31 cellular contexts compared by ENCODE assay signal in the genomic region with DNA sequence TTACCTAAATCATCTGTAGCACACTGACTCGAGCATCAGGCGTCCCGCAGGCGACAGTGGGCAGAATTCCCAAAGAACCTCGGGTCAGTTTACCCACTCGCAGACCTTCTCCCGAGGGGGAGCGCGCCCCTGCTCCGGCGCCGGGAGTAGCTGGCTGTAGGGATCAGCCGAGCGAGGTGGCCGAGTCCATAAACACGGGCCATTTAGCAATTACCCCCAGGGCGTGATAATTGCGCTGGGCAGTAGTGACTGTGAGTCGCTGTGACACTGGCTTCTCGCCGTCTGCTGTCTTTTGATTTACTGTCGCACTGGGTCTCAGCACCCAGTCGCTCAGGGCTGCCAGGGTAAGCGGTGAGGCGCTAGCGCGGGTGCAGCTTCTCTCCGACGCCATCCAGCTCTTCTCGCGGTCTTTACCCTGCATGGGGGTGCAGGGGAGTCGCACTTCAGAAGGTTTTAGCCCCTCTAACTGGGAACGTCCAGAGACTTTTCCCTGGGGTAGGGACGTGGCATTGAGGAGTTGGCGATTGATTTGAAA. TPM values are rescaled to one million over a fixed set of nuclear protein-coding genes. Genes with fewer than 3 reads are reported as not detected.
DNase-seq lines count a peak whose midpoint lies in the region; ATAC-seq, FAIRE-seq and TF ChIP-seq lines count a peak whose summit lies in the region.
"Had no signal": no experiment of that assay in that cellular context is flagged by ENCODE, and none has a peak within 500 bp of the region (broad histone marks: within the 10 kb centered on the region; RNA-seq: fewer than 3 reads in every experiment).

No MANE protein-coding gene starts in this region.

- CTCF ChIA-PET in activated CD4-positive, alpha-beta T cell treated with anti-CD3 and anti-CD28 coated beads, Interleukin-2, amount 10 ng/mL, durations not matched to agents 7 days and 5 days (lab: Charles Lee) = no interaction called here
- CTCF ChIA-PET in endothelial cell of umbilical vein (lab: Charles Lee) = interaction anchor here (0.6 to 1.4 kb wide), 6 partner anchors 9 to 368 kb away, joined by 3 to 4 read pairs (median 3); no protein-coding TSS in a partner anchor

- H3K27me3 Mint-ChIP-seq in activated CD4-positive, alpha-beta T cell treated with anti-CD3 and anti-CD28 coated beads, Interleukin-2, amount 10 ng/mL, durations not matched to agents 7 days and 5 days = peaks cover 53% of the 10 kb centered on the region
- H3K27me3 Mint-ChIP-seq in neural progenitor cell (ENCODE audit: insufficient read depth, low read depth) = peaks cover 83% of the 10 kb centered on the region

- no peaks in the 10 kb centered on the region for H3K9me3 ChIP-seq in endothelial cell of umbilical vein (replicated peaks; ENCODE audit: control insufficient read depth, insufficient read depth, low read length)
- no peaks in the 10 kb centered on the region for H3K9me3 ChIP-seq in neural progenitor cell (ENCODE audit: low read depth)
- H3K9me3 ChIP-seq: upper lobe of right lung had no signal

- H3K9me3 Mint-ChIP-seq in activated CD4-positive, alpha-beta T cell treated with anti-CD3 and anti-CD28 coated beads, Interleukin-2, amount 10 ng/mL, durations not matched to agents 7 days and 5 days = peaks cover 4% of the 10 kb centered on the region
- H3K9me3 Mint-ChIP-seq in neural progenitor cell = peaks cover 16% of the 10 kb centered on the region

- dilution Hi-C loops in endothelial cell of umbilical vein (cut with MboI; ENCODE audit: extremely low pct_ligation_motif_present, low sequenced_read_pairs) = no loop called here

- peaks cover 2% of the 10 kb centered on the region for H3K4me1 Mint-ChIP-seq in activated CD4-positive, alpha-beta T cell treated with anti-CD3 and anti-CD28 coated beads, Interleukin-2, amount 10 ng/mL, durations not matched to agents 7 days and 5 days
- peaks cover 17% of the 10 kb centered on the region for H3K4me1 Mint-ChIP-seq in neural progenitor cell

- H3K4me1 ChIP-seq in endothelial cell of umbilical vein (ENCODE audit: control insufficient read depth, extremely low read depth, insufficient read depth, low read length) = peaks cover 15% of the 10 kb centered on the region
- H3K4me1 ChIP-seq in neural progenitor cell = no peaks in the 10 kb centered on the region

- H3K9me1 ChIP-seq in endothelial cell of umbilical vein (replicated peaks; ENCODE audit: control insufficient read depth, extremely low read depth, insufficient read depth, low read length) = no peaks in the 10 kb centered on the region

- POLR2A ChIA-PET in activated CD4-positive, alpha-beta T cell treated with anti-CD3 and anti-CD28 coated beads, Interleukin-2, amount 10 ng/mL, durations not matched to agents 7 days and 5 days (lab: Charles Lee) = no interaction called here
- POLR2A ChIA-PET in endothelial cell of umbilical vein (lab: Charles Lee) = no interaction called here

- peaks cover 61% of the 10 kb centered on the region in 2 experiments for H3K27me3 ChIP-seq in endothelial cell of umbilical vein (ENCODE audit: control insufficient read depth in 2 of 2, insufficient read depth in 2 of 2, low read length in 2 of 2)
- H3K27me3 ChIP-seq in neural progenitor cell = peaks cover 100% of the 10 kb centered on the region

- H3K79me2 ChIP-seq in endothelial cell of umbilical vein (ENCODE audit: control insufficient read depth, insufficient read depth, low read length) (no peaks in the 10 kb centered on the region), neural progenitor cell (ENCODE audit: low read depth) (no peaks in the 10 kb centered on the region)

- ATAC-seq in omental fat pad (ENCODE audit: low FRiP score) = no peak
- ATAC-seq: activated CD8-positive, alpha-beta memory T cell treated with anti-CD3 and anti-CD28 coated beads, Interleukin-2, amount 10 ng/mL, durations not matched to agents 7 days and 5 days; activated T-cell treated with anti-CD3 and anti-CD28 coated beads, Interleukin-2, amount 50 U/mL, for 4 hours; GM12878; PC-3; stimulated activated naive B cell treated with anti-CD40 and anti-IgM and Interleukin-4, amounts not matched to agents 10 μg/mL and 1 μg/mL and 100 μg/mL, for 72 hours had no signal

- intact Hi-C loops in endothelial cell of umbilical vein (cut with micrococcal nuclease) = no loop called here

- TF ChIP-seq CTCF in endothelial cell of umbilical vein (IDR thresholded peaks at IDR 0.05; ENCODE audit: extremely low read depth in 1 of 2, insufficient read depth in 1 of 2, low read depth in 1 of 2, low read length in 2 of 2) (no peak), neural progenitor cell (IDR thresholded peaks at IDR 0.05) (no peak), omental fat pad (IDR thresholded peaks at IDR 0.05) (no peak)

- H3K36me3 ChIP-seq in endothelial cell of umbilical vein (ENCODE audit: control insufficient read depth in 2 of 2, extremely low read depth in 1 of 2, insufficient read depth in 2 of 2, low read length in 2 of 2) = no peaks in the 10 kb centered on the region
- H3K36me3 ChIP-seq in neural progenitor cell = no peaks in the 10 kb centered on the region
- H3K36me3 ChIP-seq: upper lobe of right lung had no signal

- H3K36me3 Mint-ChIP-seq in activated CD4-positive, alpha-beta T cell treated with anti-CD3 and anti-CD28 coated beads, Interleukin-2, amount 10 ng/mL, durations not matched to agents 7 days and 5 days (ENCODE audit: low read depth) = no peaks in the 10 kb centered on the region
- no peaks in the 10 kb centered on the region for H3K36me3 Mint-ChIP-seq in neural progenitor cell
- H3K36me3 Mint-ChIP-seq: activated CD8-positive, alpha-beta memory T cell treated with anti-CD3 and anti-CD28 coated beads, Interleukin-2, amount 10 ng/mL, durations not matched to agents 7 days and 5 days; IgD-negative memory B cell had no signal

- no peak for TF ChIP-seq POLR2A in endothelial cell of umbilical vein (IDR thresholded peaks at IDR 0.05; ENCODE audit: low read depth, low read length)

- H4K20me1 ChIP-seq in endothelial cell of umbilical vein (replicated peaks; ENCODE audit: control insufficient read depth, extremely low read depth, insufficient read depth, low read length) (no peaks in the 10 kb centered on the region), neural progenitor cell (ENCODE audit: low read depth) (peaks cover 42% of the 10 kb centered on the region)

- FAIRE-seq in endothelial cell of umbilical vein (lab: Jason Lieb, UNC) (no peak), GM19239 (lab: Jason Lieb, UNC) (no peak)
- FAIRE-seq: bronchial epithelial cell, GM12878 had no signal

- H3K9ac ChIP-seq in endothelial cell of umbilical vein (replicated peaks; ENCODE audit: extremely low read depth, insufficient read depth, low read length) = no peak overlapping the region
- H3K9ac ChIP-seq in neural progenitor cell = no peak overlapping the region

- H3K4me3 ChIP-seq in endothelial cell of umbilical vein (replicated peaks in 1 of 3; ENCODE audit: insufficient read depth in 1 of 3, low read depth in 1 of 3, low read length in 3 of 3) (no peak overlapping the region), neural progenitor cell (no peak overlapping the region)
- H3K4me3 ChIP-seq: GM12878, SK-N-MC, skin epidermis, upper lobe of right lung had no signal

- H3K4me2 ChIP-seq in endothelial cell of umbilical vein (ENCODE audit: insufficient read depth, low read length) (no peak overlapping the region), neural progenitor cell (peak overlapping the region; percentile 8)

- BruUV-seq in endothelial cell of umbilical vein (replicated peaks; lab: Mats Ljungman, UMichigan) = no TSS peak

- no peak overlapping the region for H2AFZ ChIP-seq in endothelial cell of umbilical vein (ENCODE audit: low read depth, low read length)
- no peak overlapping the region for H2AFZ ChIP-seq in neural progenitor cell (replicated peaks)

- no peak for DNase-seq in activated CD4-positive, alpha-beta T cell treated with anti-CD3 and anti-CD28 coated beads, Interleukin-2, amount 10 ng/mL, durations not matched to agents 7 days and 5 days
- DNase-seq in activated CD4-positive, alpha-beta T cell treated with anti-CD3 and anti-CD28 coated beads for 4 hours = no peak
- DNase-seq in endothelial cell of umbilical vein (ENCODE audit: low read depth, low spot score) (no peak), neural progenitor cell (ENCODE audit: low spot score) (peak; percentile 44), omental fat pad (ENCODE audit: low spot score) (no peak), GM19239 (ENCODE audit: insufficient read length, low spot score) (no peak), NCI-H524 (lab: John Stamatoyannopoulos, UW) (no peak), epidermal melanocyte (ENCODE audit: insufficient read length, low spot score) (no peak)
- DNase-seq: activated B cell treated with CpG ODN at 0.5 μM for 24 hours; activated CD4-positive, alpha-beta T cell treated with anti-CD3 and anti-CD28 coated beads, Interleukin-2, amount 50 U/mL, for 4 hours; activated CD8-positive, alpha-beta memory T cell treated with anti-CD3 and anti-CD28 coated beads, Interleukin-2, amount 10 ng/mL, durations not matched to agents 7 days and 5 days; activated gamma-delta T cell; activated naive CD8-positive, alpha-beta T cell treated with anti-CD3 and anti-CD28 coated beads for 36 hours; activated T-cell treated with anti-CD3 and anti-CD28 coated beads, Interleukin-2, amount 50 U/mL, for 4 hours; anterior cingulate cortex; HCEC 1CT; left ventricle myocardium superior; NCI-H187; NCI-H2171; NCI-H510A; occipital lobe; PC-3; stimulated activated naive B cell treated with anti-CD40 and anti-IgM and Interleukin-4, amounts not matched to agents 10 μg/mL and 1 μg/mL and 100 μg/mL, for 72 hours; substantia nigra; upper lobe of right lung had no signal

- H3K27ac ChIP-seq in endothelial cell of umbilical vein (ENCODE audit: insufficient read depth, low read depth, low read length) (no peak overlapping the region), neural progenitor cell (no peak overlapping the region)
- H3K27ac ChIP-seq: epithelial cell of prostate, SK-N-MC, skin epidermis, upper lobe of right lung had no signal

- H3K4me3 Mint-ChIP-seq in activated CD4-positive, alpha-beta T cell treated with anti-CD3 and anti-CD28 coated beads, Interleukin-2, amount 10 ng/mL, durations not matched to agents 7 days and 5 days = no peak overlapping the region
- no peak overlapping the region for H3K4me3 Mint-ChIP-seq in neural progenitor cell
- H3K4me3 Mint-ChIP-seq: activated B cell treated with CpG ODN at 0.5 μM for 24 hours; activated CD8-positive, alpha-beta memory T cell treated with anti-CD3 and anti-CD28 coated beads, Interleukin-2, amount 10 ng/mL, durations not matched to agents 7 days and 5 days; activated naive CD8-positive, alpha-beta T cell treated with anti-CD3 and anti-CD28 coated beads for 36 hours; activated T-cell treated with anti-CD3 and anti-CD28 coated beads, Interleukin-2, amount 50 U/mL, for 4 hours; IgD-negative memory B cell; stimulated activated naive B cell treated with anti-CD40 and anti-IgM and Interleukin-4, amounts not matched to agents 10 μg/mL and 1 μg/mL and 100 μg/mL, for 72 hours had no signal

- no peaks in the 10 kb centered on the region for H3F3A ChIP-seq in neural progenitor cell (ENCODE audit: low read depth)

- peak overlapping the region; percentile 50 for H3K27ac Mint-ChIP-seq in activated CD4-positive, alpha-beta T cell treated with anti-CD3 and anti-CD28 coated beads, Interleukin-2, amount 10 ng/mL, durations not matched to agents 7 days and 5 days
- H3K27ac Mint-ChIP-seq in neural progenitor cell = no peak overlapping the region
- H3K27ac Mint-ChIP-seq: activated B cell treated with CpG ODN at 0.5 μM for 24 hours; activated CD8-positive, alpha-beta memory T cell treated with anti-CD3 and anti-CD28 coated beads, Interleukin-2, amount 10 ng/mL, durations not matched to agents 7 days and 5 days; activated naive CD8-positive, alpha-beta T cell treated with anti-CD3 and anti-CD28 coated beads for 36 hours; IgD-negative memory B cell; stimulated activated naive B cell treated with anti-CD40 and anti-IgM and Interleukin-4, amounts not matched to agents 10 μg/mL and 1 μg/mL and 100 μg/mL, for 72 hours had no signal

RNA-seq across cellular contexts. Expression of gene HLX, which starts 16.2 kb away (rescaled TPM):
- total RNA-seq in activated CD4-positive, alpha-beta T cell treated with anti-CD3 and anti-CD28 coated beads, Interleukin-2, amount 10 ng/mL, durations not matched to agents 7 days and 5 days = under 1 TPM in 1 of 2 experiments, not detected in 1; 0.10 TPM
- total RNA-seq in endothelial cell of umbilical vein = 33.5 and 39.1 TPM in 2 replicates
- polyA plus RNA-seq in endothelial cell of umbilical vein = 6.7 and 7.5 TPM in 2 replicates
- 4.9 and 5.7 TPM in 2 replicates for polyA plus RNA-seq in endothelial cell of umbilical vein (2011; cell fraction: cytosol; rRNA removed)
- polyA plus RNA-seq in endothelial cell of umbilical vein (2011; cell fraction: nucleus; rRNA removed) = 13.9 and 18.4 TPM in 2 replicates
- 8.3 and 9.2 TPM in 2 replicates for polyA plus RNA-seq in endothelial cell of umbilical vein (2012)
- polyA minus RNA-seq in endothelial cell of umbilical vein = 4.2 and 5.4 TPM in 2 replicates
- 3.1 TPM for polyA minus RNA-seq in endothelial cell of umbilical vein (2011; cell fraction: cytosol; rRNA and poly(A)+ RNA removed)
- polyA minus RNA-seq in endothelial cell of umbilical vein (2011; cell fraction: nucleus; rRNA and poly(A)+ RNA removed) = 7.5 and 10.3 TPM in 2 replicates
- total RNA-seq in neural progenitor cell (ENCODE audit: low replicate concordance) = 0.12 TPM in 1 of 2 replicates, not detected in the other
- 10 to 100 TPM; 26.4 to 46.7 (median 34.5) TPM for total RNA-seq in omental fat pad
- total RNA-seq: activated naive CD8-positive, alpha-beta T cell treated with anti-CD3 and anti-CD28 coated beads for 36 hours had no signal

Comparison
In these comparisons a context has a peak if more than half of its experiments do, and no peak if none do; other contexts are left out.
1. RNA of gene HLX, which starts 16.2 kb away (total RNA-seq): 26.4 to 46.7 TPM in omental fat pad and 33.5 to 39.1 TPM in endothelial cell of umbilical vein; 0.10 TPM in activated CD4-positive, alpha-beta T cell treated with anti-CD3 and anti-CD28 coated beads, Interleukin-2, amount 10 ng/mL, durations not matched to agents 7 days and 5 days and 0.12 TPM in neural progenitor cell; every median in the first group is over 10 times any median in the second.